ENCODE assay signal across 7 cellular contexts in genomic region chr18:14131914-14132700, GRCh38. TPM values are rescaled to one million over a fixed set of nuclear protein-coding genes. Genes with fewer than 3 reads are reported as not detected.
A peak's percentile ranks its signal among the peaks of the same experiment; 100 is the strongest.
DNase-seq lines count a peak whose midpoint lies in the region; ATAC-seq and TF ChIP-seq lines count a peak whose summit lies in the region.
"Not testable (repeated sequence)": the region's sequence is repeated elsewhere in the genome, so short reads cannot be mapped to it uniquely, and the experiment has no call there.

Gene ZNF519 (minus strand): TSS chr18:14132435. CDS start chr18:14132277, 158 bp downstream.

- ATAC-seq in GM18511 (IDR thresholded peaks at IDR 0.05; ENCODE audit: unreplicated experiment) (peak; percentile 100), HG03025 (IDR thresholded peaks at IDR 0.05; ENCODE audit: low FRiP score, unreplicated experiment) (peak; percentile 100)

- in situ Hi-C loops in astrocyte of the cerebellum (cut with HindIII; ENCODE audit: low sequenced_read_pairs), result not testable (repeated sequence)

- peak within 1 kb of the TSS; percentile 67 for H3K4me3 ChIP-seq in astrocyte of the cerebellum (ENCODE audit: low read depth, low read length)
- H3K4me3 ChIP-seq in hepatocyte, result peak within 1 kb of the TSS; percentile 50

- not testable (repeated sequence) for H3K79me2 ChIP-seq in hepatocyte

- peak within 1 kb of the TSS; percentile 80 for H2AFZ ChIP-seq in hepatocyte

- not testable (repeated sequence) for H3K4me1 ChIP-seq in hepatocyte (ENCODE audit: insufficient read depth)

- H3K4me2 ChIP-seq in hepatocyte, result peak within 1 kb of the TSS; percentile 69

- DNase-seq in NCI-H2029 treated with DMSO at 0.1 percent for 48 hours (lab: John Stamatoyannopoulos, UW), result peak; percentile 54
- peak; percentile 81 for DNase-seq in T-helper 22 cell (ENCODE audit: low read depth)
- DNase-seq in astrocyte of the cerebellum (ENCODE audit: low read depth), result peak; percentile 86
- DNase-seq in hepatocyte (ENCODE audit: low spot score), result peak; percentile 94
- peak; percentile 93 for DNase-seq in renal cortical epithelial cell (ENCODE audit: low read depth)

- 2% methylated on average over 26 of the region's 45 CpGs for WGBS in hepatocyte (ENCODE audit: low lambda C conversion rate, missing lambda C conversion rate)

- not testable (repeated sequence) for H3K9me2 ChIP-seq in hepatocyte (replicated peaks; ENCODE audit: insufficient read depth)

- H4K20me1 ChIP-seq in hepatocyte (ENCODE audit: insufficient read depth, poor library complexity, severe bottlenecking), result not testable (repeated sequence)

- H3K9me3 ChIP-seq in hepatocyte (ENCODE audit: low read depth), result not testable (repeated sequence)

- H3K27me3 ChIP-seq in hepatocyte, result not testable (repeated sequence)

- not testable (repeated sequence) for TF ChIP-seq CTCF in astrocyte of the cerebellum (IDR thresholded peaks at IDR 0.05; ENCODE audit: low read depth, low read length, missing control alignments); hepatocyte (IDR thresholded peaks at IDR 0.05; ENCODE audit: poor library complexity)

- H3K36me3 ChIP-seq in hepatocyte (replicated peaks; ENCODE audit: insufficient read depth, low read depth), result not testable (repeated sequence)

- H3K27ac ChIP-seq in hepatocyte, result not testable (repeated sequence)

RNA-seq across cellular contexts. Expression of gene ZNF519, which starts in this region (rescaled TPM):
- total RNA-seq in hepatocyte, result 4.3 and 12.0 TPM in 2 replicates
- 0.79 and 2.0 TPM in 2 replicates for polyA plus RNA-seq in hepatocyte
- 2.9 and 5.0 TPM in 2 replicates for total RNA-seq in renal cortical epithelial cell
